Comparison of ENCODE assay signal across 9 cellular contexts in genomic region chr7:43454936-43455518, GRCh38.
DNase-seq lines count a peak whose midpoint lies in the region; ATAC-seq and TF ChIP-seq lines count a peak whose summit lies in the region.
"Had no signal": no experiment of that assay in that cellular context is flagged by ENCODE, and none has a peak within 500 bp of the region (broad histone marks: within the 10 kb centered on the region; RNA-seq: fewer than 3 reads in every experiment).

No MANE protein-coding gene starts in this region.

- peak; percentile 31 for DNase-seq in NCI-H2171 treated with DMSO at 0.1 percent for 48 hours (lab: John Stamatoyannopoulos, UW)
- DNase-seq in NCI-H2171 (lab: John Stamatoyannopoulos, UW) = no peak
- peak; percentile 87 for DNase-seq in GM23338 (ENCODE audit: low spot score)
- peak; percentile 59 for DNase-seq in NCI-H1105 treated with DMSO at 0.1 percent for 48 hours (lab: John Stamatoyannopoulos, UW)
- peak; percentile 29 for DNase-seq in brain microvascular endothelial cell
- no peak for DNase-seq in lower lobe of right lung
- no peak for DNase-seq in stimulated activated CD4-positive, alpha-beta T cell treated with anti-CD3 and anti-CD28 coated beads, Interleukin-4, amount 100 ng/mL, for 4 hours
- no peak for DNase-seq in stimulated activated CD4-positive, alpha-beta T cell treated with anti-CD3 and anti-CD28 coated beads, Interleukin-4, amount 100 ng/mL, for 1 hour

- no peaks in the 10 kb centered on the region for H3K36me3 Mint-ChIP-seq in GM23338 (ENCODE audit: low read depth)
- H3K36me3 Mint-ChIP-seq: activated naive CD8-positive, alpha-beta T cell had no signal

- peaks cover 5% of the 10 kb centered on the region; the same call in 1 of the 2 replicates for H3K4me1 ChIP-seq in GM23338 (ENCODE audit: insufficient read depth)
- H3K4me1 ChIP-seq in lower lobe of right lung = no peaks in the 10 kb centered on the region

- H3K4me2 ChIP-seq in GM23338 = no peak overlapping the region

- H3K27ac ChIP-seq in GM23338 (ENCODE audit: low read depth) = no peak overlapping the region
- no peak overlapping the region for H3K27ac ChIP-seq in brain microvascular endothelial cell
- H3K27ac ChIP-seq in lower lobe of right lung = no peak overlapping the region

- H3K36me3 ChIP-seq in GM23338 (ENCODE audit: insufficient read depth) (no peaks in the 10 kb centered on the region), brain microvascular endothelial cell (replicated peaks) (no peaks in the 10 kb centered on the region), lower lobe of right lung (no peaks in the 10 kb centered on the region)

- no peaks in the 10 kb centered on the region for H3F3A ChIP-seq in GM23338 (replicated peaks; ENCODE audit: low read depth)

- H3K27me3 ChIP-seq in GM23338 (ENCODE audit: insufficient read depth) = no peaks in the 10 kb centered on the region
- H3K27me3 ChIP-seq in brain microvascular endothelial cell (replicated peaks) = no peaks in the 10 kb centered on the region
- H3K27me3 ChIP-seq in lower lobe of right lung (ENCODE audit: low read depth) = no peaks in the 10 kb centered on the region

- H3K9me3 ChIP-seq in lower lobe of right lung = no peaks in the 10 kb centered on the region

- intact Hi-C loops in lower lobe of right lung (cut with DNase I) = no loop called here

- no peaks in the 10 kb centered on the region for H4K20me1 ChIP-seq in GM23338 (replicated peaks; ENCODE audit: insufficient read depth)

- H3K4me3 ChIP-seq in GM23338 (no peak overlapping the region), brain microvascular endothelial cell (ENCODE audit: low read depth, low read length) (no peak overlapping the region), lower lobe of right lung (no peak overlapping the region)

- H3K9me2 ChIP-seq in GM23338 (ENCODE audit: insufficient read depth) = no peaks in the 10 kb centered on the region

- peaks cover 4% of the 10 kb centered on the region for H3K27me3 Mint-ChIP-seq in GM23338 (ENCODE audit: insufficient read depth, low read depth, poor library complexity)
- H3K27me3 Mint-ChIP-seq: activated naive CD8-positive, alpha-beta T cell had no signal

- peaks cover 18% of the 10 kb centered on the region for H3K4me1 Mint-ChIP-seq in GM23338

- no peaks in the 10 kb centered on the region for H3K79me2 ChIP-seq in GM23338 (replicated peaks; ENCODE audit: insufficient read depth)

- TF ChIP-seq CTCF in GM23338 (conservative IDR thresholded peaks at IDR 0.05; ENCODE audit: low read depth in 2 of 2) (peak; percentile 54 to 75), brain microvascular endothelial cell (IDR thresholded peaks at IDR 0.05; ENCODE audit: low read depth, low read length, missing control alignments) (peak; percentile 43), lower lobe of right lung (IDR thresholded peaks at IDR 0.05) (peak; percentile 47)

- peak overlapping the region; percentile 66 for H3K27ac Mint-ChIP-seq in GM23338
- H3K27ac Mint-ChIP-seq: activated naive CD8-positive, alpha-beta T cell had no signal

- ATAC-seq in GM23338 (peak; percentile 61), lower lobe of right lung (peak in 1 of 2 donors; percentile 37)

- no peaks in the 10 kb centered on the region for H3K9me3 Mint-ChIP-seq in GM23338

- no peak overlapping the region for H3K4me3 Mint-ChIP-seq in GM23338
- H3K4me3 Mint-ChIP-seq: activated naive CD8-positive, alpha-beta T cell had no signal

- H2AFZ ChIP-seq in GM23338 = no peak overlapping the region

- in situ Hi-C loops in brain microvascular endothelial cell (cut with HindIII; ENCODE audit: low pct_ligation_motif_present, low sequenced_read_pairs) = no loop called here

TF ChIP-seq in GM23338, 12 proteins besides CTCF, POLR2A, EP300 and RAD21 (continues in another document):
- TF ChIP-seq ZNF114 (CRISPR knock-in tag; IDR thresholded peaks at IDR 0.05) (no peak), ZNF331 (CRISPR knock-in tag; IDR thresholded peaks at IDR 0.05; ENCODE audit: low read depth) (no peak), ZNF462 (CRISPR knock-in tag; IDR thresholded peaks at IDR 0.05) (no peak), EZH2phosphoT487 (IDR thresholded peaks at IDR 0.05; ENCODE audit: unreplicated experiment) (no peak), JUNB (IDR thresholded peaks at IDR 0.05; ENCODE audit: unreplicated experiment) (no peak), POLR2AphosphoS5 (IDR thresholded peaks at IDR 0.05; ENCODE audit: low read depth) (no peak), REST (IDR thresholded peaks at IDR 0.05; ENCODE audit: unreplicated experiment) (no peak), STAT1 (IDR thresholded peaks at IDR 0.05; ENCODE audit: unreplicated experiment) (no peak)

Comparison
In these comparisons a context has a peak if more than half of its experiments do, and no peak if none do; other contexts are left out.
1. DNase-seq: peak in NCI-H2171 treated with DMSO at 0.1 percent for 48 hours (single experiment), GM23338 (single experiment), NCI-H1105 treated with DMSO at 0.1 percent for 48 hours (single experiment) and brain microvascular endothelial cell (single experiment); none in NCI-H2171 (single experiment), lower lobe of right lung (single experiment), stimulated activated CD4-positive, alpha-beta T cell treated with anti-CD3 and anti-CD28 coated beads, Interleukin-4, amount 100 ng/mL, for 4 hours (0 of 2) and stimulated activated CD4-positive, alpha-beta T cell treated with anti-CD3 and anti-CD28 coated beads, Interleukin-4, amount 100 ng/mL, for 1 hour (single experiment).
2. Peak in every context shown above with its lines, with median percentiles within 50 percentile points of each other: CTCF ChIP-seq.